In the genomic region with DNA sequence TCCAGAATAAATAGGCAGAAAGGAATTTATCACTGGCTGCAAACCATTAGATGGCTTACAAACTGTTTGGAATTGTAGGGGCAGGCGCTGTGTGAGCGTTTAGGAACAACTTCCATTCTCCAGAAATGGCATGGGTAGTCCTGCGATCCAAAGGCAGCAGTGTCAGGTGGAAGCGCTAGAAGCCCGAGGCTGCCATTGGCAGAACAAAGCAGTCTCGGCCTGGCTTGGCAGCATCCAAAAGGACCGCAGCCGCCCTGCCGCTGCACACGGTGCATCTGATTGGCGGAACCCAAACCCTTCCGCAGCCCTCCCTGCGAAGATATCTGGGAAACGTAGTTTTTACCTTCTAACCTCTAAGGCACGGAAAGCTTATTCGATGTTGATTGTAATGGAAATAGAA, we compare ENCODE assay signal across 7 cellular contexts. TPM values are rescaled to one million over a fixed set of nuclear protein-coding genes. Genes with fewer than 3 reads are reported as not detected.
DNase-seq lines count a peak whose midpoint lies in the region; ATAC-seq and TF ChIP-seq lines count a peak whose summit lies in the region.

No MANE protein-coding gene starts in this region.

- no peaks in the 10 kb centered on the region for H3K36me3 ChIP-seq in HUES48 (ENCODE audit: control insufficient read depth, insufficient read depth, low read length)

- no peaks in the 10 kb centered on the region for H3K27me3 Mint-ChIP-seq in endothelial cell (ENCODE audit: unreplicated experiment)
- H3K27me3 Mint-ChIP-seq in memory B cell: peaks cover 1% of the 10 kb centered on the region

- peak overlapping the region; percentile 50 for H3K4me3 ChIP-seq in HUES48 (ENCODE audit: low read depth, low read length)

- no peaks in the 10 kb centered on the region for H3K9me3 Mint-ChIP-seq in endothelial cell (ENCODE audit: unreplicated experiment)
- no peaks in the 10 kb centered on the region for H3K9me3 Mint-ChIP-seq in memory B cell

- no peaks in the 10 kb centered on the region for H3K9me3 ChIP-seq in HUES48 (ENCODE audit: control insufficient read depth, insufficient read depth, low read length)

- TF ChIP-seq CTCF in endothelial cell (IDR thresholded peaks at IDR 0.05; ENCODE audit: unreplicated experiment): no peak

- H3K4me3 Mint-ChIP-seq in endothelial cell (ENCODE audit: unreplicated experiment): no peak overlapping the region
- no peak overlapping the region for H3K4me3 Mint-ChIP-seq in memory B cell

- no peaks in the 10 kb centered on the region for H3K36me3 Mint-ChIP-seq in endothelial cell (ENCODE audit: low read depth, unreplicated experiment)
- no peaks in the 10 kb centered on the region for H3K36me3 Mint-ChIP-seq in memory B cell

- H3K9ac ChIP-seq in HUES48 (ENCODE audit: low read depth, low read length): peak overlapping the region; percentile 49; the same call in 1 of the 2 replicates

- peaks cover 48% of the 10 kb centered on the region for H3K4me1 ChIP-seq in HUES48 (ENCODE audit: control insufficient read depth, insufficient read depth, low read length)

- ATAC-seq in GM21381 (IDR thresholded peaks at IDR 0.05; ENCODE audit: unreplicated experiment) (peak; percentile 89), memory B cell (ENCODE audit: low read depth) (peak; percentile 76)

- DNase-seq in activated T-cell treated with anti-CD3 and anti-CD28 coated beads for 4 hours: peak; percentile 24
- peak; percentile 61 for DNase-seq in endothelial cell (ENCODE audit: low spot score)
- peak in 1 of 2 donors; percentile 12 for DNase-seq in memory B cell (ENCODE audit: low spot score in 2 of 2)
- peak; percentile 8 to 30 (median 16) for DNase-seq in stimulated activated CD4-positive, alpha-beta T cell treated with anti-CD3 and anti-CD28 coated beads, TNF-alpha, amount 100 ng/mL, for 4 hours (ENCODE audit: low read depth in 3 of 3)
- DNase-seq in HK-2 (ENCODE audit: unreplicated experiment): no peak

- H3K27ac ChIP-seq in HUES48 (ENCODE audit: low read depth, low read length): peak overlapping the region; percentile 95

- H3K4me1 Mint-ChIP-seq in endothelial cell (ENCODE audit: unreplicated experiment) (peaks cover 10% of the 10 kb centered on the region), memory B cell (peaks cover 6% of the 10 kb centered on the region)

- peaks cover 12% of the 10 kb centered on the region for H3K27me3 ChIP-seq in HUES48 (ENCODE audit: control insufficient read depth, insufficient read depth, low read length)

- H3K27ac Mint-ChIP-seq in endothelial cell (ENCODE audit: unreplicated experiment) (no peak overlapping the region), memory B cell (no peak overlapping the region)

RNA-seq across cellular contexts. Expression of gene YTHDC1, which starts 23.6 kb away (rescaled TPM):
- 110 TPM for total RNA-seq in endothelial cell (ENCODE audit: unreplicated experiment)
